Comparison of ENCODE assay signal across 18 cellular contexts in the genomic region with DNA sequence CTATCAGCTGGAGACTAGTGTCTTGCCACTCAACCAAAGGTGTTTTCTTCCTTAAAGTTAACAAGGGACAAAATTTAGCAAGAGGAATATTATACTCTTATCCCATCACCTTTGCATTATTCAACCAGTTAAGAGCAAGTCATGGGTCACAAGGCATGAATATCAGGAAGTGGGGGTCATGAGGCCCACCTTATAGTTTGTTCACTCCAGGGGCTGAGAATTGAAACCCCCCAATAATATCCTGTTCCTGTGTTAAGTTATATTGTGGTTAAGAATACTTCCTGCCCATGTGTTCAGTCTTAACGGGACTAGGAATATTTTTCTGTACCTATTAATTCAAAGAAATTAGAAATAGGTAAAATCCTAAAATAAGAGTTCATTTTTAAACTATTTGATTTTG.
DNase-seq lines count a peak whose midpoint lies in the region; ATAC-seq and TF ChIP-seq lines count a peak whose summit lies in the region.
"Had no signal": no experiment of that assay in that cellular context is flagged by ENCODE, and none has a peak within 500 bp of the region (broad histone marks: within the 10 kb centered on the region; RNA-seq: fewer than 3 reads in every experiment).

No MANE protein-coding gene starts in this region.

- peak; percentile 79 for ATAC-seq in DND-41 (ENCODE audit: insufficient read depth, low read depth)
- ATAC-seq: A549; CD8-positive, alpha-beta T cell; GM12878 had no signal

- H3K4me1 ChIP-seq in BLaER1 (peaks cover 11% of the 10 kb centered on the region), DND-41 (ENCODE audit: insufficient read depth, low read length) (peaks cover 52% of the 10 kb centered on the region)
- no peaks in the 10 kb centered on the region for H3K4me1 ChIP-seq in effector memory CD4-positive, alpha-beta T cell (ENCODE audit: control insufficient read depth, insufficient read depth, low read length, poor library complexity, severe bottlenecking)
- H3K4me1 ChIP-seq: A549, Caco-2 had no signal

- H3K9ac ChIP-seq in BLaER1: no peak overlapping the region
- H3K9ac ChIP-seq in DND-41 (ENCODE audit: low read depth, low read length): peak overlapping the region; percentile 47

- TF ChIP-seq CTCF in DND-41 (IDR thresholded peaks at IDR 0.05; ENCODE audit: borderline replicate concordance, extremely low read depth, low read length, poor library complexity, severe bottlenecking): no peak

- H3K4me3 ChIP-seq in BLaER1 (no peak overlapping the region), DND-41 (ENCODE audit: low read depth in 1 of 2, low read length in 2 of 2) (peak overlapping the region in 1 of 2 experiments; percentile 45; a peak in 2 of 4 replicates)
- no peak overlapping the region for H3K4me3 ChIP-seq in effector memory CD4-positive, alpha-beta T cell (ENCODE audit: insufficient read depth, low read depth, low read length, poor library complexity, severe bottlenecking)
- H3K4me3 ChIP-seq: A549, GM12878 had no signal

- H3K79me2 ChIP-seq in DND-41 (ENCODE audit: insufficient read depth, low read length): no peaks in the 10 kb centered on the region

- DNase-seq in DND-41 (peak; percentile 58), NCI-H2107 treated with DMSO at 0.1 percent for 48 hours (lab: John Stamatoyannopoulos, UW; ENCODE audit: unreplicated experiment) (no peak), NCI-H2227 treated with DMSO at 0.1 percent for 48 hours (lab: John Stamatoyannopoulos, UW) (no peak)
- no peak for DNase-seq in effector memory CD4-positive, alpha-beta T cell
- DNase-seq: AML-193; Caco-2; Calu3; CD4-positive, alpha-beta T cell; CD8-positive, alpha-beta T cell; DMS79 treated with DMSO at 0.1 percent for 48 hours; EL; GDM1 had no signal

- no peaks in the 10 kb centered on the region for H3K36me3 ChIP-seq in BLaER1
- peaks cover 9% of the 10 kb centered on the region; the same call in 1 of the 2 replicates for H3K36me3 ChIP-seq in DND-41 (ENCODE audit: insufficient read depth, low read length)
- H3K36me3 ChIP-seq in KOPT-K1 (ENCODE audit: insufficient read depth, low read length): no peaks in the 10 kb centered on the region
- no peaks in the 10 kb centered on the region for H3K36me3 ChIP-seq in effector memory CD4-positive, alpha-beta T cell (ENCODE audit: control insufficient read depth, insufficient read depth, low read length)

- H2AFZ ChIP-seq in DND-41 (ENCODE audit: low read depth, low read length): peak overlapping the region; percentile 75

- H3K27me3 ChIP-seq in BLaER1 (no peaks in the 10 kb centered on the region), DND-41 (ENCODE audit: insufficient read depth, low read length, poor library complexity) (no peaks in the 10 kb centered on the region)
- H3K27me3 ChIP-seq in effector memory CD4-positive, alpha-beta T cell (replicated peaks; ENCODE audit: control insufficient read depth, insufficient read depth, low read length, poor library complexity, severe bottlenecking): no peaks in the 10 kb centered on the region

- H3K9me3 ChIP-seq in BLaER1 (peaks cover 9% of the 10 kb centered on the region), DND-41 (ENCODE audit: insufficient read depth, low read length, severe bottlenecking) (peaks cover 18% of the 10 kb centered on the region), KOPT-K1 (ENCODE audit: insufficient read depth, low read length, poor library complexity, severe bottlenecking) (peaks cover 7% of the 10 kb centered on the region)
- peaks cover 4% of the 10 kb centered on the region for H3K9me3 ChIP-seq in effector memory CD4-positive, alpha-beta T cell (ENCODE audit: control insufficient read depth, low read length)
- H3K9me3 ChIP-seq: A549, Caco-2 had no signal

- H3K27ac ChIP-seq in BLaER1 (no peak overlapping the region), DND-41 (ENCODE audit: low read length) (peak overlapping the region; percentile 98), KOPT-K1 (ENCODE audit: low read depth, low read length, poor library complexity, severe bottlenecking) (peak overlapping the region; percentile 39)
- H3K27ac ChIP-seq in effector memory CD4-positive, alpha-beta T cell (ENCODE audit: insufficient read depth, low read length, poor library complexity, severe bottlenecking): no peak overlapping the region
- H3K27ac ChIP-seq: 22Rv1, A549, C4-2B had no signal

- H3K4me2 ChIP-seq in BLaER1 (peak overlapping the region; percentile 51), DND-41 (ENCODE audit: insufficient read depth, low read length) (peak overlapping the region; percentile 53)
- H3K4me2 ChIP-seq: A549 had no signal

- H4K20me1 ChIP-seq in BLaER1 (no peaks in the 10 kb centered on the region), DND-41 (ENCODE audit: insufficient read depth, low read length) (no peaks in the 10 kb centered on the region)

Comparison
In these comparisons a context has a peak if more than half of its experiments do, and no peak if none do; other contexts are left out.
1. H3K27ac ChIP-seq: peak in DND-41 (single experiment) and KOPT-K1 (single experiment); none in BLaER1 (single experiment) and effector memory CD4-positive, alpha-beta T cell (single experiment).